1 cellular context compared by ENCODE assay signal in genomic region chr10:29140151-29140550, GRCh38.
TF ChIP-seq lines count a peak whose summit lies in the region.

No MANE protein-coding gene starts in this region.

TF ChIP-seq in SK-N-SH, 30 proteins besides CTCF, POLR2A, EP300 and RAD21 (continued from another document):
- TF ChIP-seq REST (IDR thresholded peaks at IDR 0.05; ENCODE audit: low read depth, low read length) (no peak), TEAD4 (IDR thresholded peaks at IDR 0.05; ENCODE audit: borderline replicate concordance, insufficient read depth) (no peak), SMC3 (IDR thresholded peaks at IDR 0.05; ENCODE audit: low read depth, low read length) (no peak)
